Comparison of ENCODE assay signal across 9 cellular contexts in the genomic region with DNA sequence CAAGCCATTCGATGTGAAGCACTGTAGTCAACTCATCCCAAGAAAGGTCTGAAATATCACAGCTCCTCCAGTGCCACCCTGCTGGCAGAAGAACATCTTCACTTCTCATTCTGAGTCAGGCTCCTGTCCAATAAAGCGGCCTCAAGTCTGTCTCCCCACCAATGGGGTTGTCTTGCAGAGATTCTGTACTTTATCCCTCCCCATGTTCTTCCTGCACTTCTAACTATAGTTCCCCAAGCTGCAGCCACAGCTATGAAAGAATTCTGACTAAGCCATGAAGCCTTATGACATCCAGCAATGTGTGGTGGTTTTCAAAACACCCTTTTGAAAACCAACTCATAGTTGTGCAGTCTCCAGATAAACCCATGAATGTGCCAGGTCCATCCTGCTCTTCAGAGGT. TPM values are rescaled to one million over a fixed set of nuclear protein-coding genes. Genes with fewer than 3 reads are reported as not detected.
A peak's percentile ranks its signal among the peaks of the same experiment; 100 is the strongest.
DNase-seq lines count a peak whose midpoint lies in the region; ATAC-seq and TF ChIP-seq lines count a peak whose summit lies in the region.
"Had no signal": no experiment of that assay in that cellular context is flagged by ENCODE, and none has a peak within 500 bp of the region (broad histone marks: within the 10 kb centered on the region; RNA-seq: fewer than 3 reads in every experiment).

No MANE protein-coding gene starts in this region.

- no peak overlapping the region for H3K27ac Mint-ChIP-seq in endodermal cell

- CTCF ChIA-PET in mammary epithelial cell (lab: Charles Lee; ENCODE audit: low non-redundant PET) = no interaction called here

- H3K36me3 ChIP-seq in mammary epithelial cell (ENCODE audit: insufficient read depth, low read length) = peaks cover 10% of the 10 kb centered on the region
- peaks cover 62% of the 10 kb centered on the region for H3K36me3 ChIP-seq in endodermal cell (ENCODE audit: control insufficient read depth, insufficient read depth, low read length)
- H3K36me3 ChIP-seq in ascending aorta = peaks cover 5 to 23% of the 10 kb centered on the region in 2 donors

- no peak overlapping the region for H3K4me3 ChIP-seq in HL-60 (replicated peaks; ENCODE audit: insufficient read depth, low read length)
- H3K4me3 ChIP-seq in mammary epithelial cell (replicated peaks in 1 of 3; ENCODE audit: insufficient read depth in 1 of 3, low read depth in 2 of 3, low read length in 3 of 3) = no peak overlapping the region
- H3K4me3 ChIP-seq in endodermal cell (ENCODE audit: low read length) = no peak overlapping the region
- H3K4me3 ChIP-seq in ascending aorta = no peak overlapping the region

- no peak overlapping the region for H3K4me3 Mint-ChIP-seq in endodermal cell

- no peaks in the 10 kb centered on the region for H3K27me3 ChIP-seq in HL-60 (ENCODE audit: insufficient read depth, poor library complexity, severe bottlenecking)
- H3K27me3 ChIP-seq in mammary epithelial cell (ENCODE audit: insufficient read depth, low read length) = no peaks in the 10 kb centered on the region
- H3K27me3 ChIP-seq in endodermal cell (ENCODE audit: control insufficient read depth, insufficient read depth, low read length, poor library complexity, severe bottlenecking) = no peaks in the 10 kb centered on the region
- no peaks in the 10 kb centered on the region for H3K27me3 ChIP-seq in ascending aorta

- no peak for ATAC-seq in HG03565 (IDR thresholded peaks at IDR 0.05; ENCODE audit: unreplicated experiment)

- no peaks in the 10 kb centered on the region for H3K9me3 Mint-ChIP-seq in endodermal cell

- H3K9me3 ChIP-seq in mammary epithelial cell (replicated peaks; ENCODE audit: insufficient read depth, low read length) (no peaks in the 10 kb centered on the region), endodermal cell (ENCODE audit: control insufficient read depth, low read length) (no peaks in the 10 kb centered on the region), ascending aorta (no peaks in the 10 kb centered on the region)

- no peak for TF ChIP-seq CTCF in HL-60 (IDR thresholded peaks at IDR 0.05; ENCODE audit: insufficient read depth, low read length)
- no peak for TF ChIP-seq CTCF in mammary epithelial cell (conservative IDR thresholded peaks at IDR 0.05 in 1 of 2, IDR thresholded peaks at IDR 0.05 in 1 of 2; ENCODE audit: extremely low read depth in 1 of 2, insufficient read depth in 1 of 2, low read depth in 1 of 2, low read length in 2 of 2)
- TF ChIP-seq CTCF in endodermal cell (conservative IDR thresholded peaks at IDR 0.05) = no peak
- no peak for TF ChIP-seq CTCF in ascending aorta (IDR thresholded peaks at IDR 0.05)

- intact Hi-C loops in mammary epithelial cell (cut with micrococcal nuclease) (no loop called here), ascending aorta (cut with DNase I) (no loop called here)

- H3K36me3 Mint-ChIP-seq in endodermal cell (ENCODE audit: low read depth) = peaks cover 63% of the 10 kb centered on the region

- H3K27me3 Mint-ChIP-seq in endodermal cell (ENCODE audit: insufficient read depth) = no peaks in the 10 kb centered on the region

- peaks cover 70% of the 10 kb centered on the region for H3K4me1 Mint-ChIP-seq in endodermal cell

- H3K27ac ChIP-seq in HL-60 (replicated peaks) (peak overlapping the region; percentile 48), mammary epithelial cell (ENCODE audit: insufficient read depth, low read depth, low read length) (peak overlapping the region; percentile 59), endodermal cell (ENCODE audit: low read depth, low read length) (no peak overlapping the region), ascending aorta (peak overlapping the region in 1 of 2 donors; percentile 53)
- H3K27ac ChIP-seq: VCaP had no signal

- H3K9ac ChIP-seq in mammary epithelial cell (ENCODE audit: insufficient read depth, low read length) = no peak overlapping the region
- no peak overlapping the region for H3K9ac ChIP-seq in endodermal cell (ENCODE audit: extremely low read depth, low read length, poor library complexity, severe bottlenecking)

- in situ Hi-C loops in mammary epithelial cell (cut with MboI; ENCODE audit: low sequenced_read_pairs in 2 of 2) = no loop called here

- DNase-seq in AG20443 (ENCODE audit: low spot score) (peak; percentile 77), HL-60 (ENCODE audit: low read depth in 1 of 2, low spot score in 1 of 2) (peak in 1 of 2 experiments; percentile 15), mammary epithelial cell (peak; percentile 71), midbrain (lab: John Stamatoyannopoulos, UW) (peak; percentile 35), GOT3 (lab: John Stamatoyannopoulos, UW) (no peak), endodermal cell (no peak), ascending aorta (ENCODE audit: low spot score in 2 of 2) (no peak)

- 100% methylated on average over 2 of the region's 2 CpGs for WGBS in mammary epithelial cell (ENCODE audit: low coverage, missing lambda C conversion rate)
- WGBS in endodermal cell (ENCODE audit: insufficient coverage in 1 of 2, insufficient read length in 1 of 2), 2 experiments = 91 to 97% methylated on average over 1 to 2 of the region's 2 CpGs

- dilution Hi-C loops in mammary epithelial cell (cut with HindIII; ENCODE audit: low sequenced_read_pairs) = no loop called here

- H4K20me1 ChIP-seq in mammary epithelial cell (ENCODE audit: insufficient read depth, low read length) = no peaks in the 10 kb centered on the region

- H3K4me1 ChIP-seq in mammary epithelial cell (ENCODE audit: insufficient read depth, low read length) = peaks cover 93% of the 10 kb centered on the region
- peaks cover 13% of the 10 kb centered on the region for H3K4me1 ChIP-seq in endodermal cell (ENCODE audit: control insufficient read depth, insufficient read depth, low read length)
- H3K4me1 ChIP-seq in ascending aorta = peaks cover 9 to 23% of the 10 kb centered on the region in 2 donors

- no TSS peak for BruUV-seq in mammary epithelial cell (replicated peaks; lab: Mats Ljungman, UMichigan)

- peaks cover 100% of the 10 kb centered on the region for H3K79me2 ChIP-seq in mammary epithelial cell (ENCODE audit: insufficient read depth, low read length)

- peak overlapping the region; percentile 55 for H3K4me2 ChIP-seq in mammary epithelial cell (ENCODE audit: insufficient read depth, low read depth, low read length)

- H2AFZ ChIP-seq in mammary epithelial cell (ENCODE audit: low read depth, low read length) = no peak overlapping the region

RNA-seq across cellular contexts. Expression of a gene that starts 6.8 kb away (rescaled TPM):
- total RNA-seq in mammary epithelial cell (100 to 1,000 TPM; 317 to 416 TPM), endodermal cell (100 to 1,000 TPM; 256 to 288 TPM), ascending aorta (216 TPM)
- 377 TPM for polyA plus RNA-seq in mammary epithelial cell
- polyA minus RNA-seq in mammary epithelial cell = 255 TPM
- 253 TPM for polyA plus RNA-seq in endodermal cell (2013, experiment 1 of 2)
- 265 TPM for polyA plus RNA-seq in endodermal cell (2013, experiment 2 of 2)

RNA-seq across cellular contexts. Expression of a gene that starts 54.9 kb away (rescaled TPM):
- total RNA-seq in mammary epithelial cell = not detected
- polyA plus RNA-seq in mammary epithelial cell = not detected
- polyA minus RNA-seq in mammary epithelial cell = not detected
- not detected for total RNA-seq in endodermal cell
- not detected for polyA plus RNA-seq in endodermal cell (2013, experiment 1 of 2)
- polyA plus RNA-seq in endodermal cell (2013, experiment 2 of 2) = not detected
- not detected for total RNA-seq in ascending aorta

RNA-seq across cellular contexts. Expression of a gene that starts 59.9 kb away (rescaled TPM):
- not detected for total RNA-seq in mammary epithelial cell
- not detected for polyA plus RNA-seq in mammary epithelial cell
- polyA minus RNA-seq in mammary epithelial cell = not detected
- not detected for total RNA-seq in endodermal cell
- not detected for polyA plus RNA-seq in endodermal cell (2013, experiment 1 of 2)
- polyA plus RNA-seq in endodermal cell (2013, experiment 2 of 2) = not detected
- total RNA-seq in ascending aorta = not detected

Comparison
In these comparisons a context has a peak if more than half of its experiments do, and no peak if none do; other contexts are left out.
1. DNase-seq: peak in AG20443 (single experiment), mammary epithelial cell (single experiment) and midbrain (single experiment); none in GOT3 (single experiment), endodermal cell (single experiment) and ascending aorta (0 of 2).